ENCODE assay signal across 16 cellular contexts in the genomic region with DNA sequence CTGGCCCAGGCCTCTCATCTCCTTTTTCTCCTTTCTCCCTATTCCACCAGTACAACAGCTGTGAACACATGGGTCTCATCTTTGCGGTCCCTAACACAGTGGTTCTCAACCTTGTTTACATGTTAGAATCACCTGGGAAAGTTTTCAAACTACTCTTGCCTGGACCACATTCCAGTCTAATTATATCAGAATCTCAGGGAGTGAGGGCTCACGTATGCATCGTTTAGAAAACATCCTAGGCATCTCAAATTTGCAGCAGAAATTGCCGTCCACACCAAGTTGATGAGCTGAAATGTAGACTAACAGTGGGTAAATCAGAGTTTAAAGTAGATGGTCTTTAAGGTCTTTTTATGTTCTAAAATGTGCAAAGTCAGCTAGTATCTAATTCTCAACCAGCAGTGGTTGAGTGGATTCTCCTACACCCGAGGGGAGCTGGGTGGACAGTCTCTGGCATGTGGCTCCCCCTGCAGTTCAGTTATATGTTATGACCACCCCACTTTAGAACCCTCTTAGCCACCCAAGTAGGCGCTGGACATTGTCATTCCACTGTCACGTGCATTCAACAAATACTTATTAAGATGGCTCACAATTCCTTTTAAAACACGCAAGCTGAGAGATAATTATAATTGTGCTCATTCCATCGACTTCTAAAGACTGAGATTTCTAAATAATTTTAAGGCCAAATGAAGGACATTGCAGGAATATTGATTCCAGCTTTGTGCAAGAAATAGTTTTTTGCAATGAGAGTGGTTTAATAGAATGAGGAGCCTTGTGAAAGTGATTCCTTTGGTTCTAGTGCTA. TPM values are rescaled to one million over a fixed set of nuclear protein-coding genes. Genes with fewer than 3 reads are reported as not detected.
DNase-seq lines count a peak whose midpoint lies in the region; ATAC-seq, FAIRE-seq and TF ChIP-seq lines count a peak whose summit lies in the region.
"Not testable (repeated sequence)": the region's sequence is repeated elsewhere in the genome, so short reads cannot be mapped to it uniquely, and the experiment has no call there.
"Had no signal": no experiment of that assay in that cellular context is flagged by ENCODE, and none has a peak within 500 bp of the region (broad histone marks: within the 10 kb centered on the region; RNA-seq: fewer than 3 reads in every experiment).

No MANE protein-coding gene starts in this region.

- H3K4me2 ChIP-seq in K562 (ENCODE audit: insufficient read depth, low read length) = not testable (repeated sequence)

- intact Hi-C loops in A673 (cut with micrococcal nuclease; ENCODE audit: unreplicated experiment); K562 (cut with micrococcal nuclease): not testable (repeated sequence)

- not testable (repeated sequence) for H3K79me2 ChIP-seq in K562 (ENCODE audit: control insufficient read depth, insufficient read depth, low read length)

- not testable (repeated sequence) for H3K9me3 Mint-ChIP-seq in progenitor cell of endocrine pancreas (ENCODE audit: low read depth)

- H3K27me3 ChIP-seq in A673 (replicated peaks; ENCODE audit: insufficient read depth, low read depth, low read length, poor library complexity); GM06990 (replicated peaks; ENCODE audit: control insufficient read depth, insufficient read depth, low read length); K562 (ENCODE audit: control insufficient read depth in 2 of 2, insufficient read depth in 2 of 2, low read length in 2 of 2): not testable (repeated sequence)

- H3K27ac Mint-ChIP-seq in progenitor cell of endocrine pancreas = not testable (repeated sequence)

- H3K9me1 ChIP-seq in K562 (ENCODE audit: control insufficient read depth, insufficient read depth, low read length) = not testable (repeated sequence)

- not testable (repeated sequence) for H3K4me1 ChIP-seq in A673 (ENCODE audit: insufficient read depth, low read length, poor library complexity, severe bottlenecking); K562 (replicated peaks in 1 of 2; ENCODE audit: control insufficient read depth in 2 of 2, insufficient read depth in 2 of 2, low read length in 2 of 2)

- not testable (repeated sequence) for BruUV-seq in A673 (replicated peaks; lab: Mats Ljungman, UMichigan); K562 (replicated peaks; lab: Mats Ljungman, UMichigan)

- POLR2A ChIA-PET in A673 (lab: Charles Lee; ENCODE audit: low non-redundant PET) = not testable (repeated sequence)
- POLR2A ChIA-PET in K562 (lab: Yijun Ruan, JAX) = interaction anchor here (1.1 to 1.3 kb wide), 2 partner anchors 9 to 19 kb away, joined by 3 to 5 read pairs; no protein-coding TSS in a partner anchor

- TF ChIP-seq POLR2A in K562 (conservative IDR thresholded peaks at IDR 0.05) = not testable (repeated sequence)

- H3K36me3 ChIP-seq in A673 (ENCODE audit: insufficient read depth, low read length, poor library complexity, severe bottlenecking); GM06990 (ENCODE audit: control insufficient read depth, insufficient read depth, low read length); SK-N-MC (ENCODE audit: insufficient read depth, low read length); K562 (ENCODE audit: control insufficient read depth, insufficient read depth, low read length): not testable (repeated sequence)

- H3K9me3 ChIP-seq in A673 (ENCODE audit: low read depth, low read length, poor library complexity, severe bottlenecking); SK-N-MC (ENCODE audit: low read depth, low read length); K562 (replicated peaks; ENCODE audit: control insufficient read depth, insufficient read depth, low read depth, low read length): not testable (repeated sequence)

- peak; percentile 86 for ATAC-seq in K562

- H3K9ac ChIP-seq in SK-N-MC (ENCODE audit: insufficient read length) = peak overlapping the region; percentile 37
- H3K9ac ChIP-seq in K562 (ENCODE audit: insufficient read depth in 1 of 2, low read depth in 2 of 2, low read length in 2 of 2) = not testable (repeated sequence)

- TF ChIP-seq EP300 in K562 (IDR thresholded peaks at IDR 0.05; ENCODE audit: low read length) = not testable (repeated sequence)

- TF ChIP-seq CTCF in A673 (conservative IDR thresholded peaks at IDR 0.05; ENCODE audit: low read depth, low read length) (peak; percentile 49), GM06990 (IDR thresholded peaks at IDR 0.05; ENCODE audit: insufficient read depth, low read length, poor library complexity, severe bottlenecking) (peak; percentile 26), K562 (IDR thresholded peaks at IDR 0.05 in 2 of 3, conservative IDR thresholded peaks at IDR 0.05 in 1 of 3; ENCODE audit: insufficient read depth in 2 of 3, low read depth in 1 of 3, low read length in 3 of 3) (peak; percentile 43 to 56 (median 45)), fibroblast of the aortic adventitia (IDR thresholded peaks at IDR 0.05; ENCODE audit: insufficient read depth, low read length) (peak; percentile 6), progenitor cell of endocrine pancreas (IDR thresholded peaks at IDR 0.05; ENCODE audit: unreplicated experiment) (peak; percentile 24)

- not testable (repeated sequence) for H3K27me3 Mint-ChIP-seq in progenitor cell of endocrine pancreas

- not testable (repeated sequence) for FAIRE-seq in K562 (lab: Jason Lieb, UNC)

- H3K27ac ChIP-seq in A673 (ENCODE audit: low read depth, low read length, poor library complexity, severe bottlenecking); K562 (ENCODE audit: extremely low read depth, low read depth, low read length): not testable (repeated sequence)
- peak overlapping the region; percentile 71; the same call in 1 of the 2 replicates for H3K27ac ChIP-seq in SK-N-MC

- H3K4me3 Mint-ChIP-seq in progenitor cell of endocrine pancreas (ENCODE audit: low read depth) = not testable (repeated sequence)

- not testable (repeated sequence) for H3K36me3 Mint-ChIP-seq in progenitor cell of endocrine pancreas (ENCODE audit: insufficient read depth)

- H3K4me1 Mint-ChIP-seq in progenitor cell of endocrine pancreas (ENCODE audit: low read depth) = not testable (repeated sequence)

- WGBS in K562 (ENCODE audit: insufficient coverage, low coverage, missing lambda C conversion rate) = 29% methylated on average over 8 of the region's 9 CpGs

- CTCF ChIA-PET in A673 (lab: Charles Lee) = interaction anchor here (0.6 to 0.7 kb wide), 2 partner anchors 10 to 444 kb away, joined by 3 to 5 read pairs; no protein-coding TSS in a partner anchor
- CTCF ChIA-PET in K562 (lab: Yijun Ruan, JAX; ENCODE audit: low intra/inter-chr PET ratio) = not testable (repeated sequence)

- H4K20me1 ChIP-seq in K562 (replicated peaks; ENCODE audit: control insufficient read depth, insufficient read depth, low read length) = not testable (repeated sequence)

- in situ Hi-C loops in K562 (cut with MboI) = not testable (repeated sequence)

- H2AFZ ChIP-seq in K562 (ENCODE audit: low read depth, low read length) = not testable (repeated sequence)

- TF ChIP-seq RAD21 in K562 (CRISPR knock-in tag; conservative IDR thresholded peaks at IDR 0.05 in 1 of 2, IDR thresholded peaks at IDR 0.05 in 1 of 2) = peak in 1 of 2 experiments; percentile 26; a peak in 1 of 4 replicates

- H3K4me3 ChIP-seq in A673 (ENCODE audit: low read depth, low read length, poor library complexity, severe bottlenecking); GM06990 (replicated peaks; ENCODE audit: low read depth, low read length); SK-N-MC; K562; fibroblast of the aortic adventitia (ENCODE audit: low read depth, low read length): not testable (repeated sequence)

- not testable (repeated sequence) for DNase-seq in A673 (ENCODE audit: low spot score); GM06990 (ENCODE audit: extremely low read depth, insufficient read length); SK-N-MC (ENCODE audit: low read depth, low spot score); progenitor cell of endocrine pancreas (ENCODE audit: low spot score, unreplicated experiment)
- DNase-seq in LHCN-M2 (ENCODE audit: low read depth) = peak; percentile 59
- peak; percentile 31 to 49 (median 44) for DNase-seq in K562 (ENCODE audit: extremely low read depth in 1 of 4, low spot score in 3 of 4)
- DNase-seq in fibroblast of the aortic adventitia (ENCODE audit: low read depth) = peak; percentile 31
- peak; percentile 79 for DNase-seq in kidney tubule cell (ENCODE audit: low spot score)

RNA-seq across cellular contexts. Expression of a gene that starts 3.8 kb away (rescaled TPM):
- total RNA-seq in A673 (2021) = not detected in 2 replicates
- not detected in 2 replicates for total RNA-seq in LHCN-M2 (2014; rRNA removed)
- polyA plus RNA-seq in LHCN-M2 (2012) = not detected
- not detected in 2 replicates for total RNA-seq in K562 (2011; cell fraction: chromatin; rRNA removed; ENCODE audit: low replicate concordance)
- not detected in 2 replicates for total RNA-seq in K562 (2011; cell fraction: nucleolus; rRNA removed)
- total RNA-seq in K562 (2011; cell fraction: nucleoplasm; rRNA removed) = not detected in 2 replicates
- total RNA-seq in K562 (2014; rRNA removed) = not detected in 2 replicates
- not detected in 2 replicates for total RNA-seq in K562 (2014; rRNA removed; fragmentation: Illumina TruSeq; extraction: Trizol)
- total RNA-seq in K562 (2015; rRNA removed; fragmentation: Illumina TruSeq; extraction: Trizol) = not detected in 2 replicates
- not detected in 2 replicates for total RNA-seq in K562 (2021)
- not detected in 2 replicates for polyA plus RNA-seq in K562 (2011; rRNA removed)
- not detected in 2 replicates for polyA plus RNA-seq in K562 (2011; cell fraction: cytosol; rRNA removed)
- not detected in 2 replicates for polyA plus RNA-seq in K562 (2011; cell fraction: nucleus; rRNA removed)
- polyA plus RNA-seq in K562 (2012) = 0.17 and 0.39 TPM in 2 replicates
- polyA plus RNA-seq in K562 (2014; fragmentation: Illumina TruSeq; extraction: Trizol) = not detected in 2 replicates
- polyA plus RNA-seq in K562 (2014; fragmentation: Nextera tagmentation; extraction: Ambion mirVana) = not detected
- not detected in 2 replicates for polyA plus RNA-seq in K562 (2014; rRNA removed)
- polyA minus RNA-seq in K562 (2011; rRNA and poly(A)+ RNA removed) = not detected in 2 replicates
- not detected in 2 replicates for polyA minus RNA-seq in K562 (2011; cell fraction: cytosol; rRNA and poly(A)+ RNA removed)
- polyA minus RNA-seq in K562 (2011; cell fraction: nucleus; rRNA and poly(A)+ RNA removed) = not detected in 2 replicates
- not detected in 2 replicates for total RNA-seq in fibroblast of the aortic adventitia (ENCODE audit: low replicate concordance)
- total RNA-seq in progenitor cell of endocrine pancreas = not detected in 2 replicates
- total RNA-seq: activated naive CD8-positive, alpha-beta T cell treated with anti-CD3 and anti-CD28 coated beads for 36 hours; G401; lung microvascular endothelial cell; omental fat pad; right cardiac atrium; stomach; tibial nerve had no signal
- polyA plus RNA-seq: CD4-positive, CD25-positive, alpha-beta regulatory T cell; right cardiac atrium; stomach had no signal

RNA-seq across cellular contexts. Expression of a gene that starts 12.1 kb away (rescaled TPM):
- not detected in 2 replicates for total RNA-seq in A673 (2021)
- not detected in 2 replicates for total RNA-seq in LHCN-M2 (2014; rRNA removed)
- not detected for polyA plus RNA-seq in LHCN-M2 (2012)
- not detected in 2 replicates for total RNA-seq in K562 (2011; cell fraction: chromatin; rRNA removed; ENCODE audit: low replicate concordance)
- total RNA-seq in K562 (2011; cell fraction: nucleolus; rRNA removed) = not detected in 2 replicates
- total RNA-seq in K562 (2011; cell fraction: nucleoplasm; rRNA removed) = not detected in 2 replicates
- total RNA-seq in K562 (2014; rRNA removed) = not detected in 2 replicates
- total RNA-seq in K562 (2014; rRNA removed; fragmentation: Illumina TruSeq; extraction: Trizol) = not detected in 2 replicates
- total RNA-seq in K562 (2015; rRNA removed; fragmentation: Illumina TruSeq; extraction: Trizol) = not detected in 2 replicates
- not detected in 2 replicates for total RNA-seq in K562 (2021)
- not detected in 2 replicates for polyA plus RNA-seq in K562 (2011; rRNA removed)
- polyA plus RNA-seq in K562 (2011; cell fraction: cytosol; rRNA removed) = not detected in 2 replicates
- not detected in 2 replicates for polyA plus RNA-seq in K562 (2011; cell fraction: nucleus; rRNA removed)
- polyA plus RNA-seq in K562 (2012) = not detected in 2 replicates
- polyA plus RNA-seq in K562 (2014; fragmentation: Illumina TruSeq; extraction: Trizol) = not detected in 2 replicates
- not detected for polyA plus RNA-seq in K562 (2014; fragmentation: Nextera tagmentation; extraction: Ambion mirVana)
- 0.18 TPM in 1 of 2 replicates, not detected in the other for polyA plus RNA-seq in K562 (2014; rRNA removed)
- polyA minus RNA-seq in K562 (2011; rRNA and poly(A)+ RNA removed) = not detected in 2 replicates
- polyA minus RNA-seq in K562 (2011; cell fraction: cytosol; rRNA and poly(A)+ RNA removed) = not detected in 2 replicates
- not detected in 2 replicates for polyA minus RNA-seq in K562 (2011; cell fraction: nucleus; rRNA and poly(A)+ RNA removed)
- not detected in 2 replicates for total RNA-seq in fibroblast of the aortic adventitia (ENCODE audit: low replicate concordance)
- total RNA-seq in progenitor cell of endocrine pancreas = not detected in 2 replicates
- total RNA-seq: activated naive CD8-positive, alpha-beta T cell treated with anti-CD3 and anti-CD28 coated beads for 36 hours; CD4-positive, CD25-positive, alpha-beta regulatory T cell; G401; lung microvascular endothelial cell; omental fat pad; right cardiac atrium; stomach; tibial nerve had no signal
- polyA plus RNA-seq: CD4-positive, CD25-positive, alpha-beta regulatory T cell; right cardiac atrium; stomach had no signal

RNA-seq across cellular contexts. Expression of a gene that starts 26.7 kb away (rescaled TPM):
- total RNA-seq in A673 (2021) (not detected in 2 replicates), LHCN-M2 (2014; rRNA removed) (not detected in 2 replicates), K562 (2014; rRNA removed) (not detected in 2 replicates), K562 (2014; rRNA removed; fragmentation: Illumina TruSeq; extraction: Trizol) (not detected in 2 replicates), K562 (2015; rRNA removed; fragmentation: Illumina TruSeq; extraction: Trizol) (not detected in 2 replicates), K562 (2021) (not detected in 2 replicates), fibroblast of the aortic adventitia (ENCODE audit: low replicate concordance) (not detected in 2 replicates), progenitor cell of endocrine pancreas (not detected in 2 replicates)
- polyA plus RNA-seq in LHCN-M2 (2012) = not detected
- total RNA-seq in K562 (2011; cell fraction: chromatin; rRNA removed; ENCODE audit: low replicate concordance) = not detected in 2 replicates
- total RNA-seq in K562 (2011; cell fraction: nucleolus; rRNA removed) = not detected in 2 replicates
- total RNA-seq in K562 (2011; cell fraction: nucleoplasm; rRNA removed) = not detected in 2 replicates
- polyA plus RNA-seq in K562 (2011; rRNA removed) (not detected in 2 replicates), K562 (2014; fragmentation: Illumina TruSeq; extraction: Trizol) (not detected in 2 replicates), K562 (2014; fragmentation: Nextera tagmentation; extraction: Ambion mirVana) (not detected), K562 (2014; rRNA removed) (not detected in 2 replicates)
- not detected in 2 replicates for polyA plus RNA-seq in K562 (2011; cell fraction: cytosol; rRNA removed)
- not detected in 2 replicates for polyA plus RNA-seq in K562 (2011; cell fraction: nucleus; rRNA removed)
- polyA plus RNA-seq in K562 (2012) = 0.25 TPM in 1 of 2 replicates, not detected in the other
- not detected in 2 replicates for polyA minus RNA-seq in K562 (2011; rRNA and poly(A)+ RNA removed)
- polyA minus RNA-seq in K562 (2011; cell fraction: cytosol; rRNA and poly(A)+ RNA removed) = not detected in 2 replicates
- polyA minus RNA-seq in K562 (2011; cell fraction: nucleus; rRNA and poly(A)+ RNA removed) = not detected in 2 replicates
- total RNA-seq: activated naive CD8-positive, alpha-beta T cell treated with anti-CD3 and anti-CD28 coated beads for 36 hours; G401; lung microvascular endothelial cell; omental fat pad; right cardiac atrium; stomach; tibial nerve had no signal
- polyA plus RNA-seq: CD4-positive, CD25-positive, alpha-beta regulatory T cell; right cardiac atrium; stomach had no signal

RNA-seq across cellular contexts. Expression of a gene that starts 27.2 kb away (rescaled TPM):
- total RNA-seq in A673 (2021) (71.9 and 89.4 TPM in 2 replicates), LHCN-M2 (2014; rRNA removed) (94.3 and 94.5 TPM in 2 replicates), K562 (2014; rRNA removed) (114 and 126 TPM in 2 replicates), K562 (2014; rRNA removed; fragmentation: Illumina TruSeq; extraction: Trizol) (62.5 and 73.1 TPM in 2 replicates), K562 (2015; rRNA removed; fragmentation: Illumina TruSeq; extraction: Trizol) (90.3 and 91.1 TPM in 2 replicates), K562 (2021) (92.0 and 101 TPM in 2 replicates), fibroblast of the aortic adventitia (ENCODE audit: low replicate concordance) (33.9 and 50.1 TPM in 2 replicates), progenitor cell of endocrine pancreas (61.6 and 63.8 TPM in 2 replicates)
- polyA plus RNA-seq in LHCN-M2 (2012) = 41.4 TPM
- 74.3 and 178 TPM in 2 replicates for total RNA-seq in K562 (2011; cell fraction: chromatin; rRNA removed; ENCODE audit: low replicate concordance)
- 107 and 112 TPM in 2 replicates for total RNA-seq in K562 (2011; cell fraction: nucleolus; rRNA removed)
- total RNA-seq in K562 (2011; cell fraction: nucleoplasm; rRNA removed) = 75.0 and 77.1 TPM in 2 replicates
- polyA plus RNA-seq in K562 (2011; rRNA removed) (86.3 and 101 TPM in 2 replicates), K562 (2014; fragmentation: Illumina TruSeq; extraction: Trizol) (94.8 and 110 TPM in 2 replicates), K562 (2014; fragmentation: Nextera tagmentation; extraction: Ambion mirVana) (1 to 10 TPM; 1.7 to 5.7 TPM), K562 (2014; rRNA removed) (84.2 and 95.7 TPM in 2 replicates)
- polyA plus RNA-seq in K562 (2011; cell fraction: cytosol; rRNA removed) = 87.5 and 128 TPM in 2 replicates
- polyA plus RNA-seq in K562 (2011; cell fraction: nucleus; rRNA removed) = 135 and 148 TPM in 2 replicates
- polyA plus RNA-seq in K562 (2012) = 75.4 and 102 TPM in 2 replicates
- polyA minus RNA-seq in K562 (2011; rRNA and poly(A)+ RNA removed) = 54.4 and 63.4 TPM in 2 replicates
- 50.4 and 64.0 TPM in 2 replicates for polyA minus RNA-seq in K562 (2011; cell fraction: cytosol; rRNA and poly(A)+ RNA removed)
- 50.4 and 59.0 TPM in 2 replicates for polyA minus RNA-seq in K562 (2011; cell fraction: nucleus; rRNA and poly(A)+ RNA removed)

RNA-seq across cellular contexts. Expression of a gene that starts 41.4 kb away (rescaled TPM):
- total RNA-seq in A673 (2021) (not detected in 2 replicates), LHCN-M2 (2014; rRNA removed) (not detected in 2 replicates), K562 (2014; rRNA removed) (not detected in 2 replicates), K562 (2014; rRNA removed; fragmentation: Illumina TruSeq; extraction: Trizol) (not detected in 2 replicates), K562 (2015; rRNA removed; fragmentation: Illumina TruSeq; extraction: Trizol) (not detected in 2 replicates), K562 (2021) (not detected in 2 replicates), fibroblast of the aortic adventitia (ENCODE audit: low replicate concordance) (not detected in 2 replicates), progenitor cell of endocrine pancreas (not detected in 2 replicates)
- polyA plus RNA-seq in LHCN-M2 (2012) = not detected
- not detected in 2 replicates for total RNA-seq in K562 (2011; cell fraction: chromatin; rRNA removed; ENCODE audit: low replicate concordance)
- not detected in 2 replicates for total RNA-seq in K562 (2011; cell fraction: nucleolus; rRNA removed)
- total RNA-seq in K562 (2011; cell fraction: nucleoplasm; rRNA removed) = not detected in 2 replicates
- polyA plus RNA-seq in K562 (2011; rRNA removed) (not detected in 2 replicates), K562 (2014; fragmentation: Illumina TruSeq; extraction: Trizol) (not detected in 2 replicates), K562 (2014; fragmentation: Nextera tagmentation; extraction: Ambion mirVana) (not detected), K562 (2014; rRNA removed) (not detected in 2 replicates)
- polyA plus RNA-seq in K562 (2011; cell fraction: cytosol; rRNA removed) = not detected in 2 replicates
- not detected in 2 replicates for polyA plus RNA-seq in K562 (2011; cell fraction: nucleus; rRNA removed)
- not detected in 2 replicates for polyA plus RNA-seq in K562 (2012)
- polyA minus RNA-seq in K562 (2011; rRNA and poly(A)+ RNA removed) = not detected in 2 replicates
- not detected in 2 replicates for polyA minus RNA-seq in K562 (2011; cell fraction: cytosol; rRNA and poly(A)+ RNA removed)
- not detected in 2 replicates for polyA minus RNA-seq in K562 (2011; cell fraction: nucleus; rRNA and poly(A)+ RNA removed)
- total RNA-seq: activated naive CD8-positive, alpha-beta T cell treated with anti-CD3 and anti-CD28 coated beads for 36 hours; CD4-positive, CD25-positive, alpha-beta regulatory T cell; G401; lung microvascular endothelial cell; omental fat pad; right cardiac atrium; stomach; tibial nerve had no signal
- polyA plus RNA-seq: CD4-positive, CD25-positive, alpha-beta regulatory T cell; right cardiac atrium; stomach had no signal
